ENCODE assay signal across 20 cellular contexts in the genomic region with DNA sequence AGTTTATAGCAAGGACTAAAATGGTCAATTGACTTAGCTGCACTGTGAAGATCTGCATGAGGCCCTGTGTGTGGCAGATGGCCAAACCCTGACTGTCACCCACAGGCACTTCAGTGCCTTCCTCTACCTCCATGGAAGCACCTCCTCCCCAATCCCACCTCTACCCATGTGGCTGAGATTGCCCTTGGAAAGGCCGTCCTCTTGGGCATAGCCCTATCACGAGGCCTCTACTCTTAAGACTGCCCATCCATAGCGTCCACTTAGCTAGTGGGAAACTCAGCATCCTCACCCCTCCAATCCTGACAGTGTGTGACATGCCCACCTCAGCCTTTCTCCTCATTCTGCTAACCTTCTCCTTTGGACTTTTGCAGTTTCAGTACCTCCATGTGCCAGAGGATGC.
"Had no signal": no experiment of that assay in that cellular context is flagged by ENCODE, and none has a peak within 500 bp of the region (broad histone marks: within the 10 kb centered on the region; RNA-seq: fewer than 3 reads in every experiment).

No MANE protein-coding gene starts in this region.

- DNase-seq: Karpas-422, KG1, MG63, NCI-H1092, NCI-H1105 treated with DMSO at 0.1 percent for 48 hours, NCI-H1417 treated with DMSO at 0.1 percent for 48 hours, NCI-H146, NCI-H1694 treated with DMSO at 0.1 percent for 48 hours, NCI-H1930, NCI-H2081, NCI-H2107, NCI-H2227 treated with DMSO at 0.1 percent for 48 hours, NCI-H446, NCI-H510A, NCI-H524 treated with DMSO at 0.1 percent for 48 hours, NCI-H69, NCI-H774, SHP77, SK-N-SH had no signal

- H3K4me2 ChIP-seq: SK-N-SH had no signal

- H3K4me3 ChIP-seq: MG63 had no signal

- H3K27me3 ChIP-seq: MG63 had no signal

- H3K9ac ChIP-seq: SK-N-SH had no signal

- H3K27ac ChIP-seq: RWPE1 had no signal

- H3K9me3 ChIP-seq: SK-N-SH had no signal

- H3K36me3 ChIP-seq: MG63 had no signal
